Comparison of ENCODE assay signal across 8 cellular contexts in the genomic region with DNA sequence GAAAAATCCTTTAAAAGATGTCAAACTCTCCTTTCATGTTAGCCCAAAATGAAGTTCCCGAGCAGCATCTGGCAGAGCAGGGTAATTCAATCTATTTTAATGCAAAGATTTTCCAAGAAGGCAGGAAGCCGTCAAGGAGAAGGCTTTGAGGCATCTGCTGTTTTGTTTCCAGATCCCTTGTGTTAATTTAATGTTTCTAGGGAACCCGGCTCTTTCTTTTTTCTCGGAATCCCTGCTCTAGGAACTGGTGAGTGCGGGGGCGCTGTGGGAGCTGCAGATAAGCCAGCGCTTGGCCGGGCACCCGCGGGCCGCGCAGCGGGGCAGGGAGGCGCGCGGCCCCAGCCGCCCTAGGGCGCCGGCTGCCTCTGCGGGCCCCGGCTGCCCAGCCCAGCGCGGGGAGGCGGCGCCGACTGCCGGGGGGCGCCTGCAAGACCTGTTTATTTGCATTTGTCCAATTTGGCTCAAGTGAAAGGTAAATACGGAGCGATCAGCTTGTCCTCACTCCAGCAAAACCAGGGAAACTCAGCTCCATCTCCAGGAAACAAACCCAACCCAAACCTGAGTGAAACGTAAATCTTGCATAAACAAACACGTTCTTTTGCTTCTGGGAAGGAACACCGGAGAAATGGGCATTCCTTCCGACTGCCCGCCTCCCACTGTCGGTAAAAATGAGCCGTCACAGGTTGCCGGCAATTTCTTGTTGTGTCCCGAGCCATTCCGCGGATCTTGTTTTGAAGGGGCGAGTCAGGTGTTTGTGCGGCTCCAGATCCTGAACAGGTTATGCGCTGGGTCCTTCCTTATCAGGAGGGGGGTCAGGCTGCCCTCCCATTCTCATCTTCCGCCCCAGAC.
DNase-seq lines count a peak whose midpoint lies in the region; ATAC-seq and TF ChIP-seq lines count a peak whose summit lies in the region.

No MANE protein-coding gene starts in this region.

- no peaks in the 10 kb centered on the region for H3K36me3 Mint-ChIP-seq in WTC11

- no peaks in the 10 kb centered on the region for H3K9me3 Mint-ChIP-seq in WTC11

- H4K20me1 ChIP-seq in smooth muscle cell (ENCODE audit: low read depth) = no peaks in the 10 kb centered on the region

- POLR2A ChIA-PET in WTC11 (lab: Charles Lee) = interaction anchor here (0.6 to 2.6 kb wide), 7 partner anchors 13 to 360 kb away, joined by 3 to 10 read pairs (median 5); partner anchors contain the start of genes CRADD and SOCS2

- no peaks in the 10 kb centered on the region for H3K36me3 ChIP-seq in smooth muscle cell (ENCODE audit: low read depth)

- 2% methylated on average over 42 of the region's 45 CpGs for WGBS in smooth muscle cell (ENCODE audit: low lambda C conversion rate)

- peaks cover 61% of the 10 kb centered on the region for H3K4me1 Mint-ChIP-seq in WTC11

- H3K4me2 ChIP-seq in smooth muscle cell = peak overlapping the region; percentile 89

- peak overlapping the region; percentile 54 for H3K4me3 ChIP-seq in GM12875 (ENCODE audit: low read depth, low read length)
- peak overlapping the region; percentile 72 for H3K4me3 ChIP-seq in smooth muscle cell

- H3K4me3 Mint-ChIP-seq in WTC11 = peak overlapping the region; percentile 78

- H2AFZ ChIP-seq in smooth muscle cell (ENCODE audit: low read depth) = peak overlapping the region; percentile 95

- ATAC-seq in HG02840 (IDR thresholded peaks at IDR 0.05; ENCODE audit: low FRiP score, unreplicated experiment) (peak; percentile 77), WTC11 (peak; percentile 67)

- CTCF ChIA-PET in WTC11 (lab: Charles Lee) = interaction anchor here (1.0 to 2.0 kb wide), 11 partner anchors 15 to 359 kb away, joined by 3 to 19 read pairs (median 4); partner anchors contain the start of genes CRADD and SOCS2

- peak overlapping the region; percentile 32 for H3K27ac ChIP-seq in smooth muscle cell (ENCODE audit: low read depth)

- H3K79me2 ChIP-seq in smooth muscle cell (ENCODE audit: low read depth) = no peaks in the 10 kb centered on the region

- no peaks in the 10 kb centered on the region for H3K27me3 ChIP-seq in smooth muscle cell (ENCODE audit: low read depth)

- peaks cover 23% of the 10 kb centered on the region for H3K4me1 ChIP-seq in smooth muscle cell (ENCODE audit: low read depth)

- H3K27me3 Mint-ChIP-seq in WTC11 (ENCODE audit: low read depth) = no peaks in the 10 kb centered on the region

- TF ChIP-seq CTCF in GM12875 (IDR thresholded peaks at IDR 0.05; ENCODE audit: borderline replicate concordance, insufficient read depth, low read depth, low read length) (peak; percentile 45), WTC11 (IDR thresholded peaks at IDR 0.05) (no peak), smooth muscle cell (IDR thresholded peaks at IDR 0.05; ENCODE audit: borderline replicate concordance, insufficient read depth, poor library complexity, severe bottlenecking) (peak; percentile 34)

- H3K9me3 ChIP-seq in smooth muscle cell (replicated peaks; ENCODE audit: low read depth) = no peaks in the 10 kb centered on the region

- no peaks in the 10 kb centered on the region for H3F3A ChIP-seq in smooth muscle cell (ENCODE audit: low read depth)

- H3K9ac ChIP-seq in smooth muscle cell (ENCODE audit: low read depth) = peak overlapping the region; percentile 56

- DNase-seq in NCI-H146 treated with DMSO at 0.1 percent for 48 hours (lab: John Stamatoyannopoulos, UW; ENCODE audit: unreplicated experiment) = peak; percentile 85
- peak; percentile 69 for DNase-seq in WTC11 (ENCODE audit: low spot score)
- peak; percentile 43 for DNase-seq in central memory CD4-positive, alpha-beta T cell
- peak; percentile 66 for DNase-seq in iris pigment epithelial cell (ENCODE audit: low read depth)
- no peak for DNase-seq in smooth muscle cell (lab: John Stamatoyannopoulos, UW; ENCODE audit: unreplicated experiment)
- no peak for DNase-seq in NCI-H187 treated with DMSO at 0.1 percent for 48 hours (lab: John Stamatoyannopoulos, UW)

- H3K27ac Mint-ChIP-seq in WTC11 = peak overlapping the region; percentile 99

TF ChIP-seq in WTC11, 78 proteins besides CTCF, POLR2A, EP300 and RAD21:
- TF ChIP-seq ARID4B (CRISPR knock-in tag; IDR thresholded peaks at IDR 0.05; ENCODE audit: borderline replicate concordance) (no peak), CREB1 (CRISPR knock-in tag; IDR thresholded peaks at IDR 0.05) (no peak), CBFB (CRISPR knock-in tag; IDR thresholded peaks at IDR 0.05; ENCODE audit: low read depth) (0 out of 2 replicates have a peak, but pooled peaks have one; percentile 39), PRDM15 (CRISPR knock-in tag; IDR thresholded peaks at IDR 0.05) (peak; percentile 65), SP1 (CRISPR knock-in tag; conservative IDR thresholded peaks at IDR 0.05) (0 out of 2 replicates have a peak, but pooled peaks have one; percentile 26), ZNF423 (CRISPR knock-in tag; IDR thresholded peaks at IDR 0.05) (peak; percentile 100)

Comparison
In these comparisons a context has a peak if more than half of its experiments do, and no peak if none do; other contexts are left out.
1. DNase-seq: peak in NCI-H146 treated with DMSO at 0.1 percent for 48 hours (single experiment), WTC11 (single experiment), central memory CD4-positive, alpha-beta T cell (single experiment) and iris pigment epithelial cell (single experiment); none in smooth muscle cell (single experiment) and NCI-H187 treated with DMSO at 0.1 percent for 48 hours (single experiment).